19 cellular contexts compared by ENCODE assay signal in genomic region chrX:150577174-150577573, GRCh38. TPM values are rescaled to one million over a fixed set of nuclear protein-coding genes. Genes with fewer than 3 reads are reported as not detected.
DNase-seq lines count a peak whose midpoint lies in the region; ATAC-seq and TF ChIP-seq lines count a peak whose summit lies in the region.
"Had no signal": no experiment of that assay in that cellular context is flagged by ENCODE, and none has a peak within 500 bp of the region (broad histone marks: within the 10 kb centered on the region; RNA-seq: fewer than 3 reads in every experiment).

No MANE protein-coding gene starts in this region.

- DNase-seq in stimulated activated naive CD8-positive, alpha-beta T cell treated with anti-CD3 and anti-CD28 coated beads, Interleukin-15, Interleukin-2, amounts not matched to agents 100 U/mL and 50 U/mL, for 24 hours: no peak
- DNase-seq in T-helper 17 cell (no peak), transverse colon (no peak), ureter (ENCODE audit: low spot score) (no peak), NCI-H146 treated with DMSO at 0.1 percent for 48 hours (lab: John Stamatoyannopoulos, UW; ENCODE audit: unreplicated experiment) (no peak)
- DNase-seq in effector memory CD4-positive, alpha-beta T cell: no peak
- DNase-seq: activated CD4-positive, alpha-beta T cell treated with anti-CD3 and anti-CD28 coated beads, Interleukin-2, amount 50 U/mL, for 1 hour; foreskin fibroblast; hypothalamus; NCI-H1048; NCI-H526; nephron progenitor cell; stimulated activated CD4-positive, alpha-beta T cell treated with anti-CD3 and anti-CD28 coated beads, Interleukin-4, amount 100 ng/mL, for 4 hours had no signal

- peak overlapping the region; percentile 35 for H3K4me3 Mint-ChIP-seq in stimulated activated naive CD8-positive, alpha-beta T cell treated with anti-CD3 and anti-CD28 coated beads, Interleukin-15, Interleukin-2, amounts not matched to agents 100 ng/mL and 50 ng/mL, for 24 hours
- H3K4me3 Mint-ChIP-seq in T-helper 17 cell: no peak overlapping the region
- H3K4me3 Mint-ChIP-seq: B cell, nephron progenitor cell had no signal

- H3K4me3 ChIP-seq in effector memory CD4-positive, alpha-beta T cell (ENCODE audit: insufficient read depth, low read depth, low read length, poor library complexity, severe bottlenecking): no peak overlapping the region
- H3K4me3 ChIP-seq in transverse colon: no peak overlapping the region
- H3K4me3 ChIP-seq: SJSA1, smooth muscle cell, thoracic aorta had no signal

- ATAC-seq in stimulated activated naive CD8-positive, alpha-beta T cell treated with anti-CD3 and anti-CD28 coated beads, Interleukin-15, Interleukin-2, amounts not matched to agents 100 U/mL and 50 U/mL, for 24 hours: no peak
- ATAC-seq in T-helper 17 cell (no peak), esophagus mucosa (no peak)

- peaks cover 20% of the 10 kb centered on the region for H3K4me1 ChIP-seq in effector memory CD4-positive, alpha-beta T cell (ENCODE audit: control insufficient read depth, insufficient read depth, low read length, poor library complexity, severe bottlenecking)
- H3K4me1 ChIP-seq in transverse colon: peaks cover 12 to 58% (median 28%) of the 10 kb centered on the region in 4 donors

- TF ChIP-seq CTCF in transverse colon (IDR thresholded peaks at IDR 0.05): no peak

- no peaks in the 10 kb centered on the region for H3K27me3 ChIP-seq in effector memory CD4-positive, alpha-beta T cell (replicated peaks; ENCODE audit: control insufficient read depth, insufficient read depth, low read length, poor library complexity, severe bottlenecking)
- no peaks in the 10 kb centered on the region for H3K27me3 ChIP-seq in transverse colon
- H3K27me3 ChIP-seq: SJSA1 had no signal

- H3K27ac ChIP-seq in effector memory CD4-positive, alpha-beta T cell (ENCODE audit: insufficient read depth, low read length, poor library complexity, severe bottlenecking): peak overlapping the region; percentile 19
- peak overlapping the region; percentile 92 to 97 (median 93) for H3K27ac ChIP-seq in transverse colon
- H3K27ac ChIP-seq: SJSA1, thoracic aorta had no signal

- TF ChIP-seq POLR2A in transverse colon (IDR thresholded peaks at IDR 0.05): no peak

- no peaks in the 10 kb centered on the region for H3K36me3 Mint-ChIP-seq in stimulated activated naive CD8-positive, alpha-beta T cell treated with anti-CD3 and anti-CD28 coated beads, Interleukin-15, Interleukin-2, amounts not matched to agents 100 ng/mL and 50 ng/mL, for 24 hours (ENCODE audit: low read depth)
- H3K36me3 Mint-ChIP-seq in T-helper 17 cell (ENCODE audit: low read depth): no peaks in the 10 kb centered on the region

- intact Hi-C loops in transverse colon (cut with DNase I; ENCODE audit: low total_unique reads): no loop called here

- no peak for TF ChIP-seq EP300 in transverse colon (IDR thresholded peaks at IDR 0.05; ENCODE audit: low read depth)

- H3K9me3 ChIP-seq in T-helper 17 cell (ENCODE audit: control insufficient read depth, low read length, poor library complexity, severe bottlenecking) (no peaks in the 10 kb centered on the region), transverse colon (no peaks in the 10 kb centered on the region)
- no peaks in the 10 kb centered on the region for H3K9me3 ChIP-seq in effector memory CD4-positive, alpha-beta T cell (ENCODE audit: control insufficient read depth, low read length)
- H3K9me3 ChIP-seq: SJSA1, thoracic aorta had no signal

- no peaks in the 10 kb centered on the region for H3K36me3 ChIP-seq in effector memory CD4-positive, alpha-beta T cell (ENCODE audit: control insufficient read depth, insufficient read depth, low read length)
- H3K36me3 ChIP-seq in transverse colon: no peaks in the 10 kb centered on the region
- H3K36me3 ChIP-seq: thoracic aorta had no signal

- H3K9me3 Mint-ChIP-seq in stimulated activated naive CD8-positive, alpha-beta T cell treated with anti-CD3 and anti-CD28 coated beads, Interleukin-15, Interleukin-2, amounts not matched to agents 100 ng/mL and 50 ng/mL, for 24 hours: no peaks in the 10 kb centered on the region

- H3K4me1 Mint-ChIP-seq in stimulated activated naive CD8-positive, alpha-beta T cell treated with anti-CD3 and anti-CD28 coated beads, Interleukin-15, Interleukin-2, amounts not matched to agents 100 ng/mL and 50 ng/mL, for 24 hours (ENCODE audit: low read depth): peaks cover 83% of the 10 kb centered on the region
- peaks cover 37% of the 10 kb centered on the region for H3K4me1 Mint-ChIP-seq in T-helper 17 cell
- H3K4me1 Mint-ChIP-seq: nephron progenitor cell had no signal

- peak overlapping the region; percentile 94 for H3K27ac Mint-ChIP-seq in stimulated activated naive CD8-positive, alpha-beta T cell treated with anti-CD3 and anti-CD28 coated beads, Interleukin-15, Interleukin-2, amounts not matched to agents 100 ng/mL and 50 ng/mL, for 24 hours
- peak overlapping the region; percentile 94 for H3K27ac Mint-ChIP-seq in T-helper 17 cell
- H3K27ac Mint-ChIP-seq: B cell, nephron progenitor cell had no signal

- no peaks in the 10 kb centered on the region for H3K27me3 Mint-ChIP-seq in stimulated activated naive CD8-positive, alpha-beta T cell treated with anti-CD3 and anti-CD28 coated beads, Interleukin-15, Interleukin-2, amounts not matched to agents 100 ng/mL and 50 ng/mL, for 24 hours
- H3K27me3 Mint-ChIP-seq in T-helper 17 cell: no peaks in the 10 kb centered on the region
- H3K27me3 Mint-ChIP-seq: B cell had no signal

- 33 to 40% methylated on average over 1 of the region's 1 CpG for WGBS in transverse colon (ENCODE audit: low coverage in 1 of 2), 2 donors

- in situ Hi-C loops in transverse colon (cut with MboI; ENCODE audit: low pct_ligation_motif_present in 1 of 4, low pct_unique_long_range_greater_than_20kb in 1 of 4, low sequenced_read_pairs in 3 of 4): no loop called here

RNA-seq across cellular contexts. Expression of gene MTM1, which starts 8.8 kb away (rescaled TPM):
- total RNA-seq in T-helper 17 cell: 10 to 100 TPM; 25.9 to 30.6 TPM
- 10 to 100 TPM; 12.7 to 73.2 (median 44.7) TPM for total RNA-seq in transverse colon
- 13.2 TPM for total RNA-seq in esophagus mucosa
- total RNA-seq in ureter: 18.5 TPM
